In the genomic region with DNA sequence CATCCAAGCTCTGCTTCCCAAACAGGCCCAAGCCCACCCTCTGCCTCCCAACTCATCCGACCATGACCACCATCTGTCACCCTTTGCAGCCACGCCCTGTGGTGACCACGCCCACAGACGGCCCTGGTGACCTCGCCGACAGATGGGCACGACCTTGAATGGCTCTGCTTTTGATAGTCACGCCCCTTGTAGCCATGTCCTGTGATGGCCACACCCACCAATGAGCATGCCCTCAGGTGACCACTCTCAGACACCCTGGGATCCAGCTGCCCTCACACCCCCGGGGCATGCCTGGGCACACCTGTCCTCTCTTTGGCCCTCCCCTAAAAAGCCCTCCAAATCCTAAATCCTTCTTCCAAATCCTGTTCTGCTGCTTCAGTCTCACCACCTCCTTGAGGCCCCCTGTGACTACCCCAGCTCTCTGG, we compare ENCODE assay signal across 8 cellular contexts. TPM values are rescaled to one million over a fixed set of nuclear protein-coding genes. Genes with fewer than 3 reads are reported as not detected.
DNase-seq lines count a peak whose midpoint lies in the region; ATAC-seq and TF ChIP-seq lines count a peak whose summit lies in the region.

No MANE protein-coding gene starts in this region.

- H3K4me3 ChIP-seq in choroid plexus epithelial cell (ENCODE audit: low read depth, low read length), result peak overlapping the region; percentile 80

- peaks cover 19% of the 10 kb centered on the region for H3K27me3 Mint-ChIP-seq in CD4-positive, alpha-beta T cell
- H3K27me3 Mint-ChIP-seq in mesothelial cell of epicardium (ENCODE audit: low read depth), result no peaks in the 10 kb centered on the region

- no peaks in the 10 kb centered on the region for H3K27me3 ChIP-seq in CD4-positive, alpha-beta T cell (ENCODE audit: control insufficient read depth, insufficient read depth, low read length)

- H3K9me3 Mint-ChIP-seq in CD4-positive, alpha-beta T cell, result no peaks in the 10 kb centered on the region
- no peaks in the 10 kb centered on the region for H3K9me3 Mint-ChIP-seq in mesothelial cell of epicardium

- no peak for DNase-seq in CD4-positive, alpha-beta T cell
- DNase-seq in NCI-H2029 (lab: John Stamatoyannopoulos, UW) (peak; percentile 77), choroid plexus epithelial cell (ENCODE audit: low read depth) (no peak), mesothelial cell of epicardium (ENCODE audit: low spot score in 2 of 2, unreplicated experiment in 2 of 2) (no peak), MV-4-11 (lab: John Stamatoyannopoulos, UW) (no peak)

- H3K27ac ChIP-seq in CD4-positive, alpha-beta T cell (ENCODE audit: low read depth, low read length), result no peak overlapping the region

- TF ChIP-seq CTCF in CD4-positive, alpha-beta T cell (IDR thresholded peaks at IDR 0.05), result no peak
- TF ChIP-seq CTCF in choroid plexus epithelial cell (conservative IDR thresholded peaks at IDR 0.05; ENCODE audit: low read depth, low read length), result no peak
- TF ChIP-seq CTCF in mesothelial cell of epicardium (IDR thresholded peaks at IDR 0.05; ENCODE audit: unreplicated experiment), result no peak

- peaks cover 20% of the 10 kb centered on the region for H3K4me1 Mint-ChIP-seq in CD4-positive, alpha-beta T cell (ENCODE audit: low read depth)
- peaks cover 21% of the 10 kb centered on the region for H3K4me1 Mint-ChIP-seq in mesothelial cell of epicardium

- no peak overlapping the region for H3K27ac Mint-ChIP-seq in CD4-positive, alpha-beta T cell
- peak overlapping the region; percentile 95 for H3K27ac Mint-ChIP-seq in mesothelial cell of epicardium

- H3K4me3 Mint-ChIP-seq in CD4-positive, alpha-beta T cell, result peak overlapping the region; percentile 83
- H3K4me3 Mint-ChIP-seq in mesothelial cell of epicardium, result peak overlapping the region; percentile 83

- POLR2A ChIA-PET in CD4-positive, alpha-beta T cell (lab: Charles Lee), result no interaction called here

- intact Hi-C loops in CD4-positive, alpha-beta T cell (cut with DNase I, micrococcal nuclease), result no loop called here

- CTCF ChIA-PET in CD4-positive, alpha-beta T cell (lab: Charles Lee), result no interaction called here

- H3K36me3 Mint-ChIP-seq in CD4-positive, alpha-beta T cell (ENCODE audit: low read depth), result no peaks in the 10 kb centered on the region
- H3K36me3 Mint-ChIP-seq in mesothelial cell of epicardium, result no peaks in the 10 kb centered on the region

- no peaks in the 10 kb centered on the region for H3K9me3 ChIP-seq in CD4-positive, alpha-beta T cell (ENCODE audit: control insufficient read depth, low read length)

- no peak for ATAC-seq in CD4-positive, alpha-beta T cell (ENCODE audit: poor library complexity)
- no peak for ATAC-seq in HG02610 (IDR thresholded peaks at IDR 0.05; ENCODE audit: unreplicated experiment)
- ATAC-seq in HG03135 (IDR thresholded peaks at IDR 0.05; ENCODE audit: unreplicated experiment), result no peak
- ATAC-seq in GM18520 (IDR thresholded peaks at IDR 0.05; ENCODE audit: unreplicated experiment), result no peak

RNA-seq across cellular contexts. Expression of a gene that starts 51.0 kb away (rescaled TPM):
- 10 to 100 TPM; 49.6 to 55.1 TPM for total RNA-seq in CD4-positive, alpha-beta T cell
- 115 to 129 TPM (median 123 TPM) in 3 replicates for total RNA-seq in mesothelial cell of epicardium
